Comparison of ENCODE assay signal across 1 cellular context in genomic region chr20:22836877-22837276, GRCh38.
TF ChIP-seq lines count a peak whose summit lies in the region.

No MANE protein-coding gene starts in this region.

TF ChIP-seq in H1, 55 proteins besides CTCF, POLR2A, EP300 and RAD21 (continued from another document):
- TF ChIP-seq MAX (IDR thresholded peaks at IDR 0.05) (no peak), HDAC2 (IDR thresholded peaks at IDR 0.05; ENCODE audit: borderline replicate concordance in 1 of 2, low read depth in 2 of 2, low read length in 2 of 2) (no peak), RNF2 (IDR thresholded peaks at IDR 0.05; ENCODE audit: borderline replicate concordance, low read depth, low read length, missing control alignments, poor library complexity, severe bottlenecking) (no peak), ATF3 (IDR thresholded peaks at IDR 0.05; ENCODE audit: insufficient read depth, low read depth, low read length) (no peak), BACH1 (IDR thresholded peaks at IDR 0.05; ENCODE audit: low read length) (no peak), TEAD4 (IDR thresholded peaks at IDR 0.05; ENCODE audit: low read depth, low read length) (no peak)
TF ChIP-seq in H1: peak in this region for 0.
